1 cellular context compared by ENCODE assay signal in the genomic region with DNA sequence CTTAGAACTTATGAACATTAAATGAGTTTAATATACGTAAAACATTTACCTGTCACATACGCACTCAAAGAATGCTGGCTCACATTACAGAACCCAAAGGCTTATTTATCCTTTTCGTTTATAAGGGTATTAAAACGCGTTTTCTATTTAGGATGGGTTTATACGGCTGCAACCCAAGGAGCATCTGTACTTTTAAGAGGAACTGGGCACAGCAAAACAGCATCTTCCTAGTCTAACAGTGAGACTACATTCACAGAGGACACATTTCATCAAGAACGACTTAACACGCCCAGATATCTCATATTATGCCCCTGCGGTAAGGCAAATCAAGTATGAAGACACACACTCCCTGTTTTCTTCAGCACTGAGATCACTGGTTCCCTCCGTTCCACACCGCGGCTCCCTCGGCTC.
TF ChIP-seq lines count a peak whose summit lies in the region.

No MANE protein-coding gene starts in this region.

TF ChIP-seq in SK-N-SH treated with all-trans-retinoic acid at 6 μM for 48 hours, 23 proteins besides CTCF, POLR2A, EP300 and RAD21 (continued from another document):
- TF ChIP-seq, protein P1, sequence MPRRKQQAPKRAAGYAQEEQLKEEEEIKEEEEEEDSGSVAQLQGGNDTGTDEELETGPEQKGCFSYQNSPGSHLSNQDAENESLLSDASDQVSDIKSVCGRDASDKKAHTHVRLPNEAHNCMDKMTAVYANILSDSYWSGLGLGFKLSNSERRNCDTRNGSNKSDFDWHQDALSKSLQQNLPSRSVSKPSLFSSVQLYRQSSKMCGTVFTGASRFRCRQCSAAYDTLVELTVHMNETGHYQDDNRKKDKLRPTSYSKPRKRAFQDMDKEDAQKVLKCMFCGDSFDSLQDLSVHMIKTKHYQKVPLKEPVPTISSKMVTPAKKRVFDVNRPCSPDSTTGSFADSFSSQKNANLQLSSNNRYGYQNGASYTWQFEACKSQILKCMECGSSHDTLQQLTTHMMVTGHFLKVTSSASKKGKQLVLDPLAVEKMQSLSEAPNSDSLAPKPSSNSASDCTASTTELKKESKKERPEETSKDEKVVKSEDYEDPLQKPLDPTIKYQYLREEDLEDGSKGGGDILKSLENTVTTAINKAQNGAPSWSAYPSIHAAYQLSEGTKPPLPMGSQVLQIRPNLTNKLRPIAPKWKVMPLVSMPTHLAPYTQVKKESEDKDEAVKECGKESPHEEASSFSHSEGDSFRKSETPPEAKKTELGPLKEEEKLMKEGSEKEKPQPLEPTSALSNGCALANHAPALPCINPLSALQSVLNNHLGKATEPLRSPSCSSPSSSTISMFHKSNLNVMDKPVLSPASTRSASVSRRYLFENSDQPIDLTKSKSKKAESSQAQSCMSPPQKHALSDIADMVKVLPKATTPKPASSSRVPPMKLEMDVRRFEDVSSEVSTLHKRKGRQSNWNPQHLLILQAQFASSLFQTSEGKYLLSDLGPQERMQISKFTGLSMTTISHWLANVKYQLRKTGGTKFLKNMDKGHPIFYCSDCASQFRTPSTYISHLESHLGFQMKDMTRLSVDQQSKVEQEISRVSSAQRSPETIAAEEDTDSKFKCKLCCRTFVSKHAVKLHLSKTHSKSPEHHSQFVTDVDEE (CRISPR knock-in tag; IDR thresholded peaks at IDR 0.05): no peak
- no peak for TF ChIP-seq TCF4 (CRISPR knock-in tag; IDR thresholded peaks at IDR 0.05; ENCODE audit: borderline replicate concordance)
